Comparison of ENCODE assay signal across 25 cellular contexts in the genomic region with DNA sequence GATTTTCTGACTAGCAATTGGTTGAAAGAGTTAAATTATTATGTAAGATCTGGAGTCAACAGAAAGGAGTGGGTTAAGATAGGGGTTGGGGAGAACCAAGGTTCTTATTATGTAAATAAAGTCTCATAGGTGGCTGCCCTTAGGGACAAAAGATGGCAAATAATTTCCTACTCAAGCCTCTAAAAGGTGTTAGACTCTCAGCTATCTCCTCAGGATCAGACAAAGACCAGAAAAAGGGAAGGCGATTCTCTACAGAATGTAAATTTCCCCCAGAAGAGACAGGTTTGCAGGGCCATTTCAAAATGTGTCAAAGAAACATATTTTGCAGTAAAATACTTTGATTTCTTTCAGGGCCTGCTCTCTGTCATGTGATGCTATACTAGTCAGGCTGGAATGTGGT.
DNase-seq lines count a peak whose midpoint lies in the region; ATAC-seq and TF ChIP-seq lines count a peak whose summit lies in the region.
"Had no signal": no experiment of that assay in that cellular context is flagged by ENCODE, and none has a peak within 500 bp of the region (broad histone marks: within the 10 kb centered on the region; RNA-seq: fewer than 3 reads in every experiment).

No MANE protein-coding gene starts in this region.

- intact Hi-C loops in transverse colon (cut with DNase I; ENCODE audit: low total_unique reads): no loop called here

- in situ Hi-C loops in transverse colon (cut with MboI; ENCODE audit: low pct_ligation_motif_present in 1 of 4, low pct_unique_long_range_greater_than_20kb in 1 of 4, low sequenced_read_pairs in 3 of 4): no loop called here

- H3K9me3 ChIP-seq in HUES64 (ENCODE audit: insufficient read depth, low read depth, low read length) (peaks cover 25% of the 10 kb centered on the region), iPS-20b (ENCODE audit: insufficient read depth, low read depth, low read length) (peaks cover 19% of the 10 kb centered on the region), transverse colon (peaks cover 0 to 7% of the 10 kb centered on the region in 2 donors)

- no peaks in the 10 kb centered on the region for H3K9me3 Mint-ChIP-seq in activated T-helper 17 cell treated with anti-CD3 and anti-CD28 coated beads, Interleukin-2, amount 50 U/mL, for 72 hours
- H3K9me3 Mint-ChIP-seq in type B pancreatic cell: no peaks in the 10 kb centered on the region

- H3K36me3 ChIP-seq in HUES64 (ENCODE audit: insufficient read depth, low read length): peaks cover 50% of the 10 kb centered on the region
- H3K36me3 ChIP-seq in iPS-20b (ENCODE audit: insufficient read depth, low read depth, low read length): peaks cover 43% of the 10 kb centered on the region
- peaks cover 0 to 25% (median 10%) of the 10 kb centered on the region in 4 donors for H3K36me3 ChIP-seq in transverse colon

- H3K27ac ChIP-seq in HUES64 (ENCODE audit: low read depth, low read length) (0 out of 2 replicates have a peak overlapping the region, but pooled peaks have one; percentile 1), iPS-20b (ENCODE audit: low read length) (no peak overlapping the region), transverse colon (no peak overlapping the region)
- H3K27ac ChIP-seq: BLaER1, KMS-11, RWPE1 had no signal

- no peaks in the 10 kb centered on the region for H3K27me3 Mint-ChIP-seq in activated T-helper 17 cell treated with anti-CD3 and anti-CD28 coated beads, Interleukin-2, amount 50 U/mL, for 72 hours
- H3K27me3 Mint-ChIP-seq in type B pancreatic cell: no peaks in the 10 kb centered on the region
- H3K27me3 Mint-ChIP-seq: CD4-positive, CD25-positive, alpha-beta regulatory T cell; IgD-negative memory B cell had no signal

- H3K4me1 ChIP-seq in HUES64 (ENCODE audit: insufficient read depth, low read length): peaks cover 10% of the 10 kb centered on the region; the same call in 1 of the 2 replicates
- peaks cover 7% of the 10 kb centered on the region; the same call in 1 of the 2 replicates for H3K4me1 ChIP-seq in iPS-20b (ENCODE audit: insufficient read depth, low read length)
- H3K4me1 ChIP-seq in transverse colon: no peaks in the 10 kb centered on the region
- H3K4me1 ChIP-seq: BLaER1 had no signal

- H3K27me3 ChIP-seq in HUES64 (ENCODE audit: insufficient read depth, low read length) (no peaks in the 10 kb centered on the region), iPS-20b (ENCODE audit: insufficient read depth, low read length) (no peaks in the 10 kb centered on the region), transverse colon (no peaks in the 10 kb centered on the region)
- H3K27me3 ChIP-seq: BLaER1 had no signal

- H3K4me3 Mint-ChIP-seq in activated T-helper 17 cell treated with anti-CD3 and anti-CD28 coated beads, Interleukin-2, amount 50 U/mL, for 72 hours: no peak overlapping the region
- H3K4me3 Mint-ChIP-seq in type B pancreatic cell: no peak overlapping the region
- H3K4me3 Mint-ChIP-seq: CD4-positive, CD25-positive, alpha-beta regulatory T cell; IgD-negative memory B cell had no signal

- TF ChIP-seq CTCF in type B pancreatic cell (conservative IDR thresholded peaks at IDR 0.05) (no peak), transverse colon (IDR thresholded peaks at IDR 0.05) (no peak), GM10266 (IDR thresholded peaks at IDR 0.05; ENCODE audit: control insufficient read depth, insufficient read depth, low read depth, missing control alignments) (no peak)

- no peak for TF ChIP-seq POLR2A in transverse colon (IDR thresholded peaks at IDR 0.05)

- H3K4me3 ChIP-seq in HUES64 (ENCODE audit: low read length) (no peak overlapping the region), iPS-20b (ENCODE audit: low read length) (0 out of 2 replicates have a peak overlapping the region, but pooled peaks have one; percentile 4), transverse colon (no peak overlapping the region)
- H3K4me3 ChIP-seq: BLaER1 had no signal

- no peak for TF ChIP-seq EP300 in transverse colon (IDR thresholded peaks at IDR 0.05; ENCODE audit: low read depth)

- no peak for ATAC-seq in activated T-helper 17 cell treated with anti-CD3 and anti-CD28 coated beads, Interleukin-2, amount 50 U/mL, for 72 hours (replicated peaks)
- ATAC-seq: Panc1 had no signal

- H3K27ac Mint-ChIP-seq in activated T-helper 17 cell treated with anti-CD3 and anti-CD28 coated beads, Interleukin-2, amount 50 U/mL, for 72 hours: peak overlapping the region; percentile 11
- H3K27ac Mint-ChIP-seq in type B pancreatic cell: peak overlapping the region; percentile 24
- H3K27ac Mint-ChIP-seq: CD4-positive, CD25-positive, alpha-beta regulatory T cell; IgD-negative memory B cell had no signal

- no peak overlapping the region for H3K9ac ChIP-seq in HUES64 (ENCODE audit: low read depth, low read length)
- peak overlapping the region; percentile 10; the same call in 1 of the 2 replicates for H3K9ac ChIP-seq in iPS-20b (ENCODE audit: low read depth, low read length)
- H3K9ac ChIP-seq: BLaER1, KMS-11 had no signal

- DNase-seq in type B pancreatic cell (ENCODE audit: extremely low spot score, unreplicated experiment) (no peak), transverse colon (no peak), mucosa of gallbladder (ENCODE audit: low spot score) (no peak), GM10266 (ENCODE audit: extremely low spot score) (no peak)
- DNase-seq: CD4-positive, CD25-positive, alpha-beta regulatory T cell; DMS153; DND-41; H7; NCI-H1092 treated with DMSO at 0.1 percent for 48 hours; NCI-H1436; NCI-H187; NCI-H2081 treated with DMSO at 0.1 percent for 48 hours; NCI-H2171; NCI-H226; NCI-H510A; NCI-H69; SHP77 had no signal

- H3K4me1 Mint-ChIP-seq in activated T-helper 17 cell treated with anti-CD3 and anti-CD28 coated beads, Interleukin-2, amount 50 U/mL, for 72 hours: no peaks in the 10 kb centered on the region
- peaks cover 3% of the 10 kb centered on the region for H3K4me1 Mint-ChIP-seq in type B pancreatic cell (ENCODE audit: unreplicated experiment)
- H3K4me1 Mint-ChIP-seq: CD4-positive, CD25-positive, alpha-beta regulatory T cell had no signal

- H3K36me3 Mint-ChIP-seq in activated T-helper 17 cell treated with anti-CD3 and anti-CD28 coated beads, Interleukin-2, amount 50 U/mL, for 72 hours (ENCODE audit: low read depth): peaks cover 69% of the 10 kb centered on the region
- peaks cover 39% of the 10 kb centered on the region for H3K36me3 Mint-ChIP-seq in type B pancreatic cell

- 53% methylated on average over 1 of the region's 1 CpG for WGBS in HUES64
- 50 to 84% methylated on average over 1 of the region's 1 CpG for WGBS in transverse colon (ENCODE audit: low coverage in 1 of 2), 2 donors
